ENCODE assay signal across 8 cellular contexts in the genomic region with DNA sequence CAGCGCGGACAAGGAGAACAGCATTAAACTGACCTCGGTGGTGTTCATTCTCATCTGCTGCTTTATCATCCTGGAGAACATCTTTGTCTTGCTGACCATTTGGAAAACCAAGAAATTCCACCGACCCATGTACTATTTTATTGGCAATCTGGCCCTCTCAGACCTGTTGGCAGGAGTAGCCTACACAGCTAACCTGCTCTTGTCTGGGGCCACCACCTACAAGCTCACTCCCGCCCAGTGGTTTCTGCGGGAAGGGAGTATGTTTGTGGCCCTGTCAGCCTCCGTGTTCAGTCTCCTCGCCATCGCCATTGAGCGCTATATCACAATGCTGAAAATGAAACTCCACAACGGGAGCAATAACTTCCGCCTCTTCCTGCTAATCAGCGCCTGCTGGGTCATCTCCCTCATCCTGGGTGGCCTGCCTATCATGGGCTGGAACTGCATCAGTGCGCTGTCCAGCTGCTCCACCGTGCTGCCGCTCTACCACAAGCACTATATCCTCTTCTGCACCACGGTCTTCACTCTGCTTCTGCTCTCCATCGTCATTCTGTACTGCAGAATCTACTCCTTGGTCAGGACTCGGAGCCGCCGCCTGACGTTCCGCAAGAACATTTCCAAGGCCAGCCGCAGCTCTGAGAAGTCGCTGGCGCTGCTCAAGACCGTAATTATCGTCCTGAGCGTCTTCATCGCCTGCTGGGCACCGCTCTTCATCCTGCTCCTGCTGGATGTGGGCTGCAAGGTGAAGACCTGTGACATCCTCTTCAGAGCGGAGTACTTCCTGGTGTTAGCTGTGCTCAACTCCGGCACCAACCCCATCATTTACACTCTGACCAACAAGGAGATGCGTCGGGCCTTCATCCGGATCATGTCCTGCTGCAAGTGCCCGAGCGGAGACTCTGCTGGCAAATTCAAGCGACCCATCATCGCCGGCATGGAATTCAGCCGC. TPM values are rescaled to one million over a fixed set of nuclear protein-coding genes. Genes with fewer than 3 reads are reported as not detected.
DNase-seq lines count a peak whose midpoint lies in the region; ATAC-seq and TF ChIP-seq lines count a peak whose summit lies in the region.

No MANE protein-coding gene starts in this region.

- peaks cover 85% of the 10 kb centered on the region for H3K36me3 Mint-ChIP-seq in activated CD4-positive, alpha-beta T cell treated with anti-CD3 and anti-CD28 coated beads, Interleukin-2, amount 10 ng/mL, durations not matched to agents 7 days and 5 days (ENCODE audit: low read depth)

- H3K4me3 ChIP-seq in GM12865 (ENCODE audit: low read depth, low read length) = peak overlapping the region; percentile 87
- H3K4me3 ChIP-seq in effector memory CD4-positive, alpha-beta T cell (ENCODE audit: insufficient read depth, low read depth, low read length, poor library complexity, severe bottlenecking) = peak overlapping the region; percentile 88

- POLR2A ChIA-PET in activated CD4-positive, alpha-beta T cell treated with anti-CD3 and anti-CD28 coated beads, Interleukin-2, amount 10 ng/mL, durations not matched to agents 7 days and 5 days (lab: Charles Lee) = interaction anchor here (0.5 to 1.5 kb wide), 10 partner anchors 40 to 709 kb away, joined by 3 to 5 read pairs (median 4); no protein-coding TSS in a partner anchor

- H3K9me3 ChIP-seq in effector memory CD4-positive, alpha-beta T cell (ENCODE audit: control insufficient read depth, low read length) = no peaks in the 10 kb centered on the region

- H3K4me1 ChIP-seq in effector memory CD4-positive, alpha-beta T cell (ENCODE audit: control insufficient read depth, insufficient read depth, low read length, poor library complexity, severe bottlenecking) = peaks cover 36% of the 10 kb centered on the region

- H3K4me3 Mint-ChIP-seq in activated CD4-positive, alpha-beta T cell treated with anti-CD3 and anti-CD28 coated beads, Interleukin-2, amount 10 ng/mL, durations not matched to agents 7 days and 5 days = peak overlapping the region; percentile 98

- in situ Hi-C loops in ACHN (cut with HindIII; ENCODE audit: low pct_ligation_motif_present, low pct_unique_long_range_greater_than_20kb, low sequenced_read_pairs) = no loop called here

- no peaks in the 10 kb centered on the region for H3K9me3 Mint-ChIP-seq in activated CD4-positive, alpha-beta T cell treated with anti-CD3 and anti-CD28 coated beads, Interleukin-2, amount 10 ng/mL, durations not matched to agents 7 days and 5 days

- H3K27ac Mint-ChIP-seq in activated CD4-positive, alpha-beta T cell treated with anti-CD3 and anti-CD28 coated beads, Interleukin-2, amount 10 ng/mL, durations not matched to agents 7 days and 5 days = peak overlapping the region; percentile 99

- no peak for TF ChIP-seq CTCF in GM12865 (IDR thresholded peaks at IDR 0.05; ENCODE audit: insufficient read depth, low read depth, low read length, missing control alignments)

- peaks cover 54% of the 10 kb centered on the region for H3K4me1 Mint-ChIP-seq in activated CD4-positive, alpha-beta T cell treated with anti-CD3 and anti-CD28 coated beads, Interleukin-2, amount 10 ng/mL, durations not matched to agents 7 days and 5 days

- H3K27ac ChIP-seq in effector memory CD4-positive, alpha-beta T cell (ENCODE audit: insufficient read depth, low read length, poor library complexity, severe bottlenecking) = peak overlapping the region; percentile 91

- peaks cover 36% of the 10 kb centered on the region for H3K36me3 ChIP-seq in effector memory CD4-positive, alpha-beta T cell (ENCODE audit: control insufficient read depth, insufficient read depth, low read length)

- CTCF ChIA-PET in activated CD4-positive, alpha-beta T cell treated with anti-CD3 and anti-CD28 coated beads, Interleukin-2, amount 10 ng/mL, durations not matched to agents 7 days and 5 days (lab: Charles Lee) = interaction anchor here (0.6 to 6.3 kb wide), 50 partner anchors 9 to 349 kb away, joined by 3 to 52 read pairs (median 4); a partner anchor contains a TSS

- H3K27me3 Mint-ChIP-seq in activated CD4-positive, alpha-beta T cell treated with anti-CD3 and anti-CD28 coated beads, Interleukin-2, amount 10 ng/mL, durations not matched to agents 7 days and 5 days = no peaks in the 10 kb centered on the region

- DNase-seq in GM12865 (ENCODE audit: low read depth) (peak; percentile 43), ACHN (no peak), iPS-NIHi7 (ENCODE audit: extremely low spot score) (no peak)
- peak; percentile 82 for DNase-seq in activated CD4-positive, alpha-beta T cell treated with anti-CD3 and anti-CD28 coated beads, Interleukin-2, amount 10 ng/mL, durations not matched to agents 7 days and 5 days
- peak; percentile 59 to 63 (median 62) for DNase-seq in effector memory CD4-positive, alpha-beta T cell
- DNase-seq in stimulated activated CD4-positive, alpha-beta T cell treated with anti-CD3 and anti-CD28 coated beads, Interleukin-12 subunit alpha, Interleukin-12 subunit beta, amount 100 ng/mL, for 48 hours (ENCODE audit: low read depth in 2 of 3, low spot score in 1 of 3) = peak; percentile 52 to 61 (median 53)

- ATAC-seq in GM19395 (IDR thresholded peaks at IDR 0.05; ENCODE audit: unreplicated experiment) = no peak
- no peak for ATAC-seq in GM21360 (IDR thresholded peaks at IDR 0.05; ENCODE audit: unreplicated experiment)

- no peaks in the 10 kb centered on the region for H3K27me3 ChIP-seq in effector memory CD4-positive, alpha-beta T cell (replicated peaks; ENCODE audit: control insufficient read depth, insufficient read depth, low read length, poor library complexity, severe bottlenecking)

RNA-seq across cellular contexts. Expression of a gene that starts 2.5 kb away (rescaled TPM):
- 100 to 1,000 TPM; 177 to 209 TPM for total RNA-seq in activated CD4-positive, alpha-beta T cell treated with anti-CD3 and anti-CD28 coated beads, Interleukin-2, amount 10 ng/mL, durations not matched to agents 7 days and 5 days

Comparison
In these comparisons a context has a peak if more than half of its experiments do, and no peak if none do; other contexts are left out.
1. DNase-seq: peak in GM12865 (single experiment), activated CD4-positive, alpha-beta T cell treated with anti-CD3 and anti-CD28 coated beads, Interleukin-2, amount 10 ng/mL, durations not matched to agents 7 days and 5 days (single experiment), effector memory CD4-positive, alpha-beta T cell (3 of 3) and stimulated activated CD4-positive, alpha-beta T cell treated with anti-CD3 and anti-CD28 coated beads, Interleukin-12 subunit alpha, Interleukin-12 subunit beta, amount 100 ng/mL, for 48 hours (3 of 3); none in ACHN (single experiment) and iPS-NIHi7 (single experiment).